Comparison of ENCODE assay signal across 11 cellular contexts in the genomic region with DNA sequence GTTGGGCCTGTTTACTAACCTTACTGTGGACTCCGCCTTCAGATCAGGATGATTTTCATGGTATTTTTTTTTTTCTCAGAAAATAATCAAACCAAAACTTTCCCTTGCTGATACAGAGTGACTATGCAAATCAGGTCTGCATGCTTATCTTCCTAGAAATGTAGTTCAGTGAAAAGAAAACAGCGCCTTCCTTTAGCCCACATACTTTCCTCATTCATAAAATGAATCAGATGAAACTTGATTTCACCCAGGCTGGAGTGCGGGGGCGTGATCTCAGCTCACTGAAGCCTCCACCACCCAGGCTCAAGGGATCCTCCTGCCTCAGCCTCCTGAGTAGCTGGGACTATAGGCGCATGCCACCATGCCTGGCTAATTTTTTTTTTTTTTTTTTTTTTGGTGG. TPM values are rescaled to one million over a fixed set of nuclear protein-coding genes. Genes with fewer than 3 reads are reported as not detected.
A peak's percentile ranks its signal among the peaks of the same experiment; 100 is the strongest.
DNase-seq lines count a peak whose midpoint lies in the region; ATAC-seq, FAIRE-seq and TF ChIP-seq lines count a peak whose summit lies in the region.
"Had no signal": no experiment of that assay in that cellular context is flagged by ENCODE, and none has a peak within 500 bp of the region (broad histone marks: within the 10 kb centered on the region; RNA-seq: fewer than 3 reads in every experiment).

No MANE protein-coding gene starts in this region.

- TF ChIP-seq CTCF in GM10266 (IDR thresholded peaks at IDR 0.05; ENCODE audit: control insufficient read depth, insufficient read depth, low read depth, missing control alignments), result no peak

- FAIRE-seq in frontal cortex (lab: Jason Lieb, UNC), result no peak

- DNase-seq in GM10266 (ENCODE audit: extremely low spot score), result peak; percentile 53
- DNase-seq in amniotic epithelial cell (ENCODE audit: low read depth), result peak; percentile 66
- DNase-seq in stimulated activated CD4-positive, alpha-beta T cell treated with anti-CD3 and anti-CD28 coated beads, Interleukin-2, amount 100 ng/mL, for 48 hours, result peak; percentile 68 to 70
- DNase-seq in frontal cortex (ENCODE audit: low spot score in 2 of 2), result no peak
- no peak for DNase-seq in T1000 (lab: John Stamatoyannopoulos, UW)
- no peak for DNase-seq in UCSD-AML1 (lab: John Stamatoyannopoulos, UW; ENCODE audit: unreplicated experiment)
- DNase-seq: activated gamma-delta T cell treated with Interleukin-2 at 50 U/mL for 16 hours, HCEC 1CT, NCI-H2081 treated with DMSO at 0.1 percent for 48 hours had no signal

- ATAC-seq in activated CD4-positive, CD25-positive, alpha-beta regulatory T cell treated with anti-CD3 and anti-CD28 coated beads, Interleukin-2, amount 50 U/mL, for 24 hours, result peak; percentile 83 to 87
- ATAC-seq in GM18868 (IDR thresholded peaks at IDR 0.05; ENCODE audit: unreplicated experiment), result no peak

RNA-seq across cellular contexts. Expression of a gene that starts 26.0 kb away (rescaled TPM):
- total RNA-seq in frontal cortex, result 7.3 TPM

Comparison
In these comparisons a context has a peak if more than half of its experiments do, and no peak if none do; other contexts are left out.
1. DNase-seq: peak in GM10266 (single experiment), amniotic epithelial cell (single experiment) and stimulated activated CD4-positive, alpha-beta T cell treated with anti-CD3 and anti-CD28 coated beads, Interleukin-2, amount 100 ng/mL, for 48 hours (2 of 2); none in frontal cortex (0 of 2), T1000 (single experiment) and UCSD-AML1 (single experiment).